ENCODE assay signal across 2 cellular contexts in the genomic region with DNA sequence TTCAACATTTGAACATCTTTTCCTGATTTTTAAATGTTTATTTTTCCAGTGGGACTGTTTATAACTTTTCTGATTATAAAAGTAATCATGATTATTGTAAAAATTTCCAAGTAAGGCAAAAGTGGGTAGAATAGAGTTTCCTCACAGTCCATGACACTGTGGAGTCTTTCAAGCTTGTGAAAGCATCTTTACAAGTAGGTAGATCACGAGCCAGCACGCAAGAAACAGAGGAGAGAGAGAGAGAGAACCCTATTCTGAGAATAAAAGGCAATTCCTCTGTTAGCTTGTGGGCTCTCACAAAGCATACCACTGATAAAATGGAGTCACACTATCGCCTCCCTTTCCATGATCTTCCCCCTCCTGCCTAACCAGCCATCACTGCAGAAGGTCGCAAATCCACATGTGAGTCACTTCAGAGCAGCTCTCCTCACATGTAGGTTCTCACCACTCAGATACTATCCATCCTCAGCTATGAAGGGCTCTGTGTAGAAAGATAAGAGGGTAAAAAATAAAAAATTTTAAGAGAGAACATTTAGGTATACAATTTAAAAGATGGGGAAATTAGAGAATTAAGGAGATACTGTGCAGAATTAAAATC.
TF ChIP-seq lines count a peak whose summit lies in the region.

No MANE protein-coding gene starts in this region.

TF ChIP-seq in H1, 55 proteins besides CTCF, POLR2A, EP300 and RAD21:
- TF ChIP-seq CTBP2 (IDR thresholded peaks at IDR 0.05; ENCODE audit: borderline replicate concordance, insufficient read depth, insufficient read length, low read length) = no peak
- TF ChIP-seq NRF1 (IDR thresholded peaks at IDR 0.05; ENCODE audit: low read depth, low read length) = no peak
TF ChIP-seq in H1: peak in this region for 0.

TF ChIP-seq in HEK293T, 16 proteins besides CTCF, POLR2A, EP300 and RAD21:
- TF ChIP-seq NFRKB (IDR thresholded peaks at IDR 0.05) = no peak
- no peak for TF ChIP-seq FOXA1 (IDR thresholded peaks at IDR 0.05)
- no peak for TF ChIP-seq LEF1 (IDR thresholded peaks at IDR 0.05; ENCODE audit: borderline replicate concordance)
